1 cellular context compared by ENCODE assay signal in the genomic region with DNA sequence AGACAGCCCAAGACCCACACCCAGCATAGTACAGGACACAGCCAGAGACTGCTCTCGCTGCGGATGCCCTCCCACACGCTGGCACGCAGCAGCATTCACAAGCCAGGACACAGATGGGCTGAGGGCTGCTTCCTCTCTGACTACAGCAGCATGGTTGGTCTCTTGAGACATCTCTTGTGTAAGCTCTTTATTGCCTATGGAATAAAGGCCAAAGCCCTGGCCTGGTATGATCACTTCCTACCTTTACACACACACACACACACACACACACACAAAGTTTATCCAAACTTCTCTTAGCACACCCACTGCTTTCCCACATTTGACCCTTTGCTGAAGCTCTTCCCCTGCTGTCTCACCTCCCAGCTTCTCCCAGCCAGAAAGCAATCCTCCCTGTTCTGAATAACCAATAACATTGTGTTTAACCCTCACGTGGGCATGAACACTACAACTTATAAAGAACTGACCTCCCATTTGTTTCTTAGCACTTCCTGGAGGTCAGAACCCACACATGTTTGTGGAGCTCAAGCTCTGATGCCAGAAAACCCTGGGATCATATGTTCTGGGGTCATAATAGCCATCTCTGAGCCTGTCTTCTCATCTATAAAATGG.
A peak's percentile ranks its signal among the peaks of the same experiment; 100 is the strongest.
TF ChIP-seq lines count a peak whose summit lies in the region.

No MANE protein-coding gene starts in this region.

TF ChIP-seq in K562, 482 proteins besides CTCF, POLR2A, EP300 and RAD21 (continued from another document and continues in another):
- TF ChIP-seq BCLAF1 (IDR thresholded peaks at IDR 0.05; ENCODE audit: borderline replicate concordance in 1 of 2, control insufficient read depth in 1 of 2, low read depth in 2 of 2, low read length in 1 of 2) (no peak), ZNF584 (CRISPR knock-in tag; IDR thresholded peaks at IDR 0.05; ENCODE audit: low read depth) (no peak), JUNB (CRISPR knock-in tag; conservative IDR thresholded peaks at IDR 0.05) (no peak), PBX2 (CRISPR knock-in tag; IDR thresholded peaks at IDR 0.05; ENCODE audit: low read depth) (no peak), PBX2 (tag; conservative IDR thresholded peaks at IDR 0.05; ENCODE audit: low read depth) (no peak), ZNF354B (CRISPR knock-in tag; IDR thresholded peaks at IDR 0.05) (no peak), RFX7 (CRISPR knock-in tag; IDR thresholded peaks at IDR 0.05) (no peak), HLTF (IDR thresholded peaks at IDR 0.05) (no peak), EZH2 (IDR thresholded peaks at IDR 0.05; ENCODE audit: borderline replicate concordance, low read depth, low read length) (no peak), TCF7L2 (IDR thresholded peaks at IDR 0.05; ENCODE audit: low read depth, low read length) (no peak), SIN3A (IDR thresholded peaks at IDR 0.05; ENCODE audit: borderline replicate concordance in 2 of 2, control insufficient read depth in 1 of 2, low read depth in 2 of 2, low read length in 2 of 2) (no peak), SLC30A9 (CRISPR knock-in tag; IDR thresholded peaks at IDR 0.05) (no peak), ZNF184 (CRISPR knock-in tag; IDR thresholded peaks at IDR 0.05) (no peak), IFI16 (CRISPR knock-in tag; IDR thresholded peaks at IDR 0.05) (no peak), KLF10 (CRISPR knock-in tag; IDR thresholded peaks at IDR 0.05) (no peak), JUN (IDR thresholded peaks at IDR 0.05; ENCODE audit: borderline replicate concordance, low read depth, low read length) (no peak), JUN (CRISPR knock-in tag; IDR thresholded peaks at IDR 0.05; ENCODE audit: borderline replicate concordance) (no peak), ZBTB49 (CRISPR knock-in tag; IDR thresholded peaks at IDR 0.05; ENCODE audit: borderline replicate concordance) (no peak), ZNF146 (CRISPR knock-in tag; IDR thresholded peaks at IDR 0.05; ENCODE audit: unreplicated experiment) (no peak), RERE (CRISPR knock-in tag; IDR thresholded peaks at IDR 0.05; ENCODE audit: borderline replicate concordance) (no peak), DMBX1 (CRISPR knock-in tag; IDR thresholded peaks at IDR 0.05; ENCODE audit: borderline replicate concordance) (no peak), KLF16 (IDR thresholded peaks at IDR 0.05) (no peak), HMG20B (CRISPR knock-in tag; IDR thresholded peaks at IDR 0.05) (no peak), RBFOX2 (IDR thresholded peaks at IDR 0.05; ENCODE audit: low read depth, low read length) (no peak), MCM2 (IDR thresholded peaks at IDR 0.05; ENCODE audit: low read depth) (no peak), ZC3H11A (IDR thresholded peaks at IDR 0.05; ENCODE audit: low read depth, low read length) (no peak), MCM7 (IDR thresholded peaks at IDR 0.05) (no peak), NCOR1 (IDR thresholded peaks at IDR 0.05) (0 out of 2 replicates have a peak, but pooled peaks have one; percentile 6), CEBPG (CRISPR knock-in tag; IDR thresholded peaks at IDR 0.05) (no peak), CEBPG (tag; conservative IDR thresholded peaks at IDR 0.05 in 1 of 2, IDR thresholded peaks at IDR 0.05 in 1 of 2) (no peak), COPS2 (conservative IDR thresholded peaks at IDR 0.05) (no peak), ETV1 (tag; conservative IDR thresholded peaks at IDR 0.05; ENCODE audit: low read depth) (0 out of 2 replicates have a peak, but pooled peaks have one; percentile 27), ELF4 (CRISPR knock-in tag; IDR thresholded peaks at IDR 0.05) (peak; percentile 66)
- TF ChIP-seq, protein P1, sequence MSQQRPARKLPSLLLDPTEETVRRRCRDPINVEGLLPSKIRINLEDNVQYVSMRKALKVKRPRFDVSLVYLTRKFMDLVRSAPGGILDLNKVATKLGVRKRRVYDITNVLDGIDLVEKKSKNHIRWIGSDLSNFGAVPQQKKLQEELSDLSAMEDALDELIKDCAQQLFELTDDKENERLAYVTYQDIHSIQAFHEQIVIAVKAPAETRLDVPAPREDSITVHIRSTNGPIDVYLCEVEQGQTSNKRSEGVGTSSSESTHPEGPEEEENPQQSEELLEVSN (IDR thresholded peaks at IDR 0.05; ENCODE audit: borderline replicate concordance in 1 of 2, extremely low read depth in 1 of 2, insufficient read depth in 1 of 2, insufficient read length in 1 of 2, low read depth in 1 of 2, low read length in 1 of 2, poor library complexity in 1 of 2, severe bottlenecking in 1 of 2): no peak
- TF ChIP-seq, protein P2, sequence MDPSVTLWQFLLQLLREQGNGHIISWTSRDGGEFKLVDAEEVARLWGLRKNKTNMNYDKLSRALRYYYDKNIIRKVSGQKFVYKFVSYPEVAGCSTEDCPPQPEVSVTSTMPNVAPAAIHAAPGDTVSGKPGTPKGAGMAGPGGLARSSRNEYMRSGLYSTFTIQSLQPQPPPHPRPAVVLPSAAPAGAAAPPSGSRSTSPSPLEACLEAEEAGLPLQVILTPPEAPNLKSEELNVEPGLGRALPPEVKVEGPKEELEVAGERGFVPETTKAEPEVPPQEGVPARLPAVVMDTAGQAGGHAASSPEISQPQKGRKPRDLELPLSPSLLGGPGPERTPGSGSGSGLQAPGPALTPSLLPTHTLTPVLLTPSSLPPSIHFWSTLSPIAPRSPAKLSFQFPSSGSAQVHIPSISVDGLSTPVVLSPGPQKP (CRISPR knock-in tag; IDR thresholded peaks at IDR 0.05): no peak
- TF ChIP-seq, protein P3, sequence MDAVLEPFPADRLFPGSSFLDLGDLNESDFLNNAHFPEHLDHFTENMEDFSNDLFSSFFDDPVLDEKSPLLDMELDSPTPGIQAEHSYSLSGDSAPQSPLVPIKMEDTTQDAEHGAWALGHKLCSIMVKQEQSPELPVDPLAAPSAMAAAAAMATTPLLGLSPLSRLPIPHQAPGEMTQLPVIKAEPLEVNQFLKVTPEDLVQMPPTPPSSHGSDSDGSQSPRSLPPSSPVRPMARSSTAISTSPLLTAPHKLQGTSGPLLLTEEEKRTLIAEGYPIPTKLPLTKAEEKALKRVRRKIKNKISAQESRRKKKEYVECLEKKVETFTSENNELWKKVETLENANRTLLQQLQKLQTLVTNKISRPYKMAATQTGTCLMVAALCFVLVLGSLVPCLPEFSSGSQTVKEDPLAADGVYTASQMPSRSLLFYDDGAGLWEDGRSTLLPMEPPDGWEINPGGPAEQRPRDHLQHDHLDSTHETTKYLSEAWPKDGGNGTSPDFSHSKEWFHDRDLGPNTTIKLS (IDR thresholded peaks at IDR 0.05; ENCODE audit: borderline replicate concordance, low read depth): no peak
- TF ChIP-seq, protein P4, sequence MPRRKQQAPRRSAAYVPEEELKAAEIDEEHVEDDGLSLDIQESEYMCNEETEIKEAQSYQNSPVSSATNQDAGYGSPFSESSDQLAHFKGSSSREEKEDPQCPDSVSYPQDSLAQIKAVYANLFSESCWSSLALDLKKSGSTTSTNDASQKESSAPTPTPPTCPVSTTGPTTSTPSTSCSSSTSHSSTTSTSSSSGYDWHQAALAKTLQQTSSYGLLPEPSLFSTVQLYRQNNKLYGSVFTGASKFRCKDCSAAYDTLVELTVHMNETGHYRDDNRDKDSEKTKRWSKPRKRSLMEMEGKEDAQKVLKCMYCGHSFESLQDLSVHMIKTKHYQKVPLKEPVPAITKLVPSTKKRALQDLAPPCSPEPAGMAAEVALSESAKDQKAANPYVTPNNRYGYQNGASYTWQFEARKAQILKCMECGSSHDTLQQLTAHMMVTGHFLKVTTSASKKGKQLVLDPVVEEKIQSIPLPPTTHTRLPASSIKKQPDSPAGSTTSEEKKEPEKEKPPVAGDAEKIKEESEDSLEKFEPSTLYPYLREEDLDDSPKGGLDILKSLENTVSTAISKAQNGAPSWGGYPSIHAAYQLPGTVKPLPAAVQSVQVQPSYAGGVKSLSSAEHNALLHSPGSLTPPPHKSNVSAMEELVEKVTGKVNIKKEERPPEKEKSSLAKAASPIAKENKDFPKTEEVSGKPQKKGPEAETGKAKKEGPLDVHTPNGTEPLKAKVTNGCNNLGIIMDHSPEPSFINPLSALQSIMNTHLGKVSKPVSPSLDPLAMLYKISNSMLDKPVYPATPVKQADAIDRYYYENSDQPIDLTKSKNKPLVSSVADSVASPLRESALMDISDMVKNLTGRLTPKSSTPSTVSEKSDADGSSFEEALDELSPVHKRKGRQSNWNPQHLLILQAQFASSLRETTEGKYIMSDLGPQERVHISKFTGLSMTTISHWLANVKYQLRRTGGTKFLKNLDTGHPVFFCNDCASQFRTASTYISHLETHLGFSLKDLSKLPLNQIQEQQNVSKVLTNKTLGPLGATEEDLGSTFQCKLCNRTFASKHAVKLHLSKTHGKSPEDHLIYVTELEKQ (CRISPR knock-in tag; IDR thresholded peaks at IDR 0.05): no peak
